ENCODE assay signal across 26 cellular contexts in the genomic region with DNA sequence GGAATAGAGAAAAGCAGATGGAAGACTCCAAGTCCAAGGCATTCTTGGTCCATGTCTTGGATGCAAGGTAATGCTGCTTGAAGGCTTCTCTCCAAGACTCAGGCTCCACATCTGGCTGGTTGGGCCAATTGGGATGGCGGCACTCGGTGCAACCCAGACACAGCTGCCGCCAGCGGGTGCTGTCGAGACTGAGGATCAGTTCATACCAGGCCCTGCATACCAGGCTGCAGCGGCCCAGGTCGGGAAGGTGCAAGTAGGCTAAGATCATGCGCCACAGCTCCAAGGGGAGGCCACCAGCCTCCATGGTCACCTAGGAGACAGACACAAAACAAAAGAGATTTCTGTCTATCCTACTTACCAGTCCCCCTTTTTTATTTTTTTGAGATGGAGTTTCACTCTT.
"Had no signal": no experiment of that assay in that cellular context is flagged by ENCODE, and none has a peak within 500 bp of the region (broad histone marks: within the 10 kb centered on the region; RNA-seq: fewer than 3 reads in every experiment).

No MANE protein-coding gene starts in this region.

- H3K27me3 Mint-ChIP-seq: effector memory CD8-positive, alpha-beta T cell; memory B cell had no signal

- H3K36me3 ChIP-seq: neutrophil, vagina had no signal

- H3K4me3 Mint-ChIP-seq: effector memory CD8-positive, alpha-beta T cell; memory B cell; natural killer cell; neural crest cell had no signal

- H3K4me1 ChIP-seq: gastroesophageal sphincter, right lobe of liver, upper lobe of right lung had no signal

- H3K27ac ChIP-seq: coronary artery, foreskin keratinocyte, gastroesophageal sphincter, heart left ventricle, hepatocyte, neutrophil, right lobe of liver, stomach, thoracic aorta, transverse colon, upper lobe of right lung, vagina had no signal

- H3K9me3 Mint-ChIP-seq: effector memory CD8-positive, alpha-beta T cell; memory B cell; natural killer cell had no signal

- H3K27me3 ChIP-seq: foreskin keratinocyte, gastroesophageal sphincter, heart left ventricle, hepatocyte, neutrophil, pancreas, right lobe of liver, stomach, transverse colon, upper lobe of right lung, vagina had no signal

- H3K36me3 Mint-ChIP-seq: natural killer cell had no signal

- ATAC-seq: effector memory CD8-positive, alpha-beta T cell; foreskin keratinocyte; gastroesophageal sphincter; left lobe of liver; natural killer cell had no signal

- DNase-seq: effector memory CD8-positive, alpha-beta T cell; foreskin keratinocyte; heart left ventricle; kidney; natural killer cell; pancreas; right lobe of liver; small intestine; stimulated activated CD4-positive, alpha-beta T cell treated with anti-CD3 and anti-CD28 coated beads, Interleukin-12 subunit alpha, Interleukin-12 subunit beta, amount 100 ng/mL, for 4 hours; stimulated activated CD4-positive, alpha-beta T cell treated with anti-CD3 and anti-CD28 coated beads, Interleukin-1b, Interleukin-23, amount 100 ng/mL, for 48 hours; stimulated activated CD4-positive, alpha-beta T cell treated with anti-CD3 and anti-CD28 coated beads, Interleukin-4, amount 100 ng/mL, for 1 hour; stimulated activated CD8-positive, alpha-beta memory T cell treated with anti-CD3 and anti-CD28 coated beads, Interleukin-4, amount 100 ng/mL, for 48 hours; stimulated activated naive CD4-positive, alpha-beta T cell treated with Interleukin-2 at 50 U/mL for 16 hours; stomach; transverse colon had no signal

- H3K4me1 Mint-ChIP-seq: natural killer cell, neural crest cell had no signal

- H3K27ac Mint-ChIP-seq: effector memory CD8-positive, alpha-beta T cell; memory B cell; natural killer cell had no signal

- H3K4me3 ChIP-seq: coronary artery, gastroesophageal sphincter, heart left ventricle, hepatocyte, lung, pancreas, right lobe of liver, stomach, thoracic aorta, transverse colon, upper lobe of right lung, vagina had no signal

- H3K9me3 ChIP-seq: gastroesophageal sphincter, heart left ventricle, neutrophil, pancreas, right lobe of liver, stomach, thoracic aorta, transverse colon, upper lobe of right lung, vagina had no signal
